19 cellular contexts compared by ENCODE assay signal in genomic region chr15:28992340-28992864, GRCh38.
DNase-seq lines count a peak whose midpoint lies in the region; ATAC-seq and TF ChIP-seq lines count a peak whose summit lies in the region.
"Had no signal": no experiment of that assay in that cellular context is flagged by ENCODE, and none has a peak within 500 bp of the region (broad histone marks: within the 10 kb centered on the region; RNA-seq: fewer than 3 reads in every experiment).

No MANE protein-coding gene starts in this region.

- no peaks in the 10 kb centered on the region for H3K27me3 ChIP-seq in cardiac muscle cell
- no peaks in the 10 kb centered on the region for H3K27me3 ChIP-seq in SK-N-SH (ENCODE audit: insufficient read depth)
- H3K27me3 ChIP-seq: esophagus squamous epithelium had no signal

- DNase-seq in cardiac muscle cell (ENCODE audit: low read depth in 1 of 2, low spot score in 1 of 2) = no peak
- no peak for DNase-seq in left ventricle myocardium superior
- no peak for DNase-seq in activated naive CD8-positive, alpha-beta T cell treated with anti-CD3 and anti-CD28 coated beads, Interleukin-2, amount 10 ng/mL, durations not matched to agents 7 days and 5 days
- no peak for DNase-seq in immature natural killer cell
- DNase-seq in substantia nigra (lab: John Stamatoyannopoulos, UW) = no peak
- DNase-seq in SK-N-SH = no peak
- no peak for DNase-seq in KG1 (lab: John Stamatoyannopoulos, UW)
- no peak for DNase-seq in stimulated activated naive CD4-positive, alpha-beta T cell (lab: John Stamatoyannopoulos, UW)
- DNase-seq: activated CD4-positive, alpha-beta memory T cell treated with anti-CD3 and anti-CD28 coated beads, Interleukin-2, amount 10 ng/mL, durations not matched to agents 7 days and 5 days; activated T-cell treated with anti-CD3 and anti-CD28 coated beads, Interleukin-2, amount 50 U/mL, for 48 hours; esophagus squamous epithelium; GDM1; GOT3; NCI-H1417; NCI-H69; SIG-M5; stimulated activated CD4-positive, alpha-beta T cell treated with anti-CD3 and anti-CD28 coated beads, Interleukin-4, amount 100 ng/mL, for 1 hour had no signal

- H3K9me3 ChIP-seq in cardiac muscle cell (ENCODE audit: low read depth) (no peaks in the 10 kb centered on the region), SK-N-SH (no peaks in the 10 kb centered on the region)
- H3K9me3 ChIP-seq: esophagus squamous epithelium had no signal

- TF ChIP-seq RAD21 in SK-N-SH (IDR thresholded peaks at IDR 0.05; ENCODE audit: low read length) = no peak

- H3K36me3 Mint-ChIP-seq in activated naive CD8-positive, alpha-beta T cell treated with anti-CD3 and anti-CD28 coated beads, Interleukin-2, amount 10 ng/mL, durations not matched to agents 7 days and 5 days = peaks cover 2% of the 10 kb centered on the region
- peaks cover 0 to 11% (median 4%) of the 10 kb centered on the region in 3 donors for H3K36me3 Mint-ChIP-seq in immature natural killer cell

- peaks cover 34% of the 10 kb centered on the region for H3K4me1 Mint-ChIP-seq in activated naive CD8-positive, alpha-beta T cell treated with anti-CD3 and anti-CD28 coated beads, Interleukin-2, amount 10 ng/mL, durations not matched to agents 7 days and 5 days
- peaks cover 81 to 82% of the 10 kb centered on the region in 2 donors for H3K4me1 Mint-ChIP-seq in immature natural killer cell

- peaks cover 37% of the 10 kb centered on the region for H3K4me1 ChIP-seq in cardiac muscle cell (ENCODE audit: low read depth)
- peaks cover 0 to 28% of the 10 kb centered on the region in 2 experiments; a peak in 1 of 4 replicates for H3K4me1 ChIP-seq in SK-N-SH (ENCODE audit: control insufficient read depth in 1 of 2, insufficient read depth in 2 of 2, low read depth in 1 of 2, low read length in 1 of 2)

- H3K27ac Mint-ChIP-seq in activated naive CD8-positive, alpha-beta T cell treated with anti-CD3 and anti-CD28 coated beads, Interleukin-2, amount 10 ng/mL, durations not matched to agents 7 days and 5 days = peak overlapping the region; percentile 28
- peak overlapping the region; percentile 94 to 99 (median 96) for H3K27ac Mint-ChIP-seq in immature natural killer cell
- H3K27ac Mint-ChIP-seq: activated CD4-positive, alpha-beta memory T cell treated with anti-CD3 and anti-CD28 coated beads, Interleukin-2, amount 10 ng/mL, durations not matched to agents 7 days and 5 days; progenitor cell of endocrine pancreas; T-helper 1 cell treated with Interleukin-12 subunit alpha and Interleukin-12 subunit beta and Interleukin-4 antibody, amounts not matched to agents 30 μg/mL and 1 μg/mL, for 36 hours had no signal

- H3K36me3 ChIP-seq in cardiac muscle cell = no peaks in the 10 kb centered on the region
- no peaks in the 10 kb centered on the region for H3K36me3 ChIP-seq in SK-N-SH (replicated peaks in 1 of 2; ENCODE audit: control insufficient read depth in 1 of 2, insufficient read depth in 2 of 2, low read length in 1 of 2)
- H3K36me3 ChIP-seq: esophagus squamous epithelium had no signal

- H3K4me3 ChIP-seq in cardiac muscle cell = no peak overlapping the region
- H3K4me3 ChIP-seq in SK-N-SH (ENCODE audit: low read depth in 2 of 2, low read length in 1 of 2) = no peak overlapping the region
- H3K4me3 ChIP-seq: esophagus squamous epithelium had no signal

- H3F3A ChIP-seq in SK-N-SH (replicated peaks; ENCODE audit: insufficient read depth) = no peaks in the 10 kb centered on the region

- H3K9me2 ChIP-seq in SK-N-SH = no peaks in the 10 kb centered on the region

- no peak for TF ChIP-seq EP300 in SK-N-SH (IDR thresholded peaks at IDR 0.05; ENCODE audit: borderline replicate concordance in 1 of 2, low read depth in 1 of 2, low read length in 1 of 2)

- H3K27ac ChIP-seq in cardiac muscle cell = peak overlapping the region; percentile 94
- peak overlapping the region; percentile 98 for H3K27ac ChIP-seq in substantia nigra (ENCODE audit: low read depth, low read length, poor library complexity, severe bottlenecking)
- H3K27ac ChIP-seq in SK-N-SH (ENCODE audit: low read depth in 2 of 2, low read length in 1 of 2) = no peak overlapping the region

- H2AFZ ChIP-seq in SK-N-SH (ENCODE audit: low read depth) = no peak overlapping the region

- CTCF ChIA-PET in SK-N-SH (lab: Yijun Ruan, JAX) = interaction anchor here (5.0 kb wide), 1 partner anchor 98 kb away, joined by 35 read pairs; no protein-coding TSS in a partner anchor

- no peak overlapping the region for H3K9ac ChIP-seq in SK-N-SH

- POLR2A ChIA-PET in activated naive CD8-positive, alpha-beta T cell treated with anti-CD3 and anti-CD28 coated beads, Interleukin-2, amount 10 ng/mL, durations not matched to agents 7 days and 5 days (lab: Charles Lee) = no interaction called here
- POLR2A ChIA-PET in SK-N-SH (lab: Yijun Ruan, JAX) = no interaction called here

- H3K27me3 Mint-ChIP-seq in activated naive CD8-positive, alpha-beta T cell treated with anti-CD3 and anti-CD28 coated beads, Interleukin-2, amount 10 ng/mL, durations not matched to agents 7 days and 5 days = no peaks in the 10 kb centered on the region
- H3K27me3 Mint-ChIP-seq in immature natural killer cell (ENCODE audit: low read depth in 3 of 3) = peaks cover 3 to 7% (median 3%) of the 10 kb centered on the region in 3 donors
- H3K27me3 Mint-ChIP-seq: activated CD4-positive, alpha-beta memory T cell treated with anti-CD3 and anti-CD28 coated beads, Interleukin-2, amount 10 ng/mL, durations not matched to agents 7 days and 5 days; progenitor cell of endocrine pancreas had no signal

- no peaks in the 10 kb centered on the region for H4K20me1 ChIP-seq in SK-N-SH (ENCODE audit: insufficient read depth)

- ATAC-seq in left ventricle myocardium superior = no peak
- no peak for ATAC-seq in activated naive CD8-positive, alpha-beta T cell treated with anti-CD3 and anti-CD28 coated beads, Interleukin-2, amount 10 ng/mL, durations not matched to agents 7 days and 5 days (ENCODE audit: low read depth)

- no peaks in the 10 kb centered on the region for H3K79me2 ChIP-seq in SK-N-SH (ENCODE audit: insufficient read depth)

- H3K9me3 Mint-ChIP-seq in activated naive CD8-positive, alpha-beta T cell treated with anti-CD3 and anti-CD28 coated beads, Interleukin-2, amount 10 ng/mL, durations not matched to agents 7 days and 5 days = no peaks in the 10 kb centered on the region
- H3K9me3 Mint-ChIP-seq in immature natural killer cell = no peaks in the 10 kb centered on the region
- H3K9me3 Mint-ChIP-seq: activated CD4-positive, alpha-beta memory T cell treated with anti-CD3 and anti-CD28 coated beads, Interleukin-2, amount 10 ng/mL, durations not matched to agents 7 days and 5 days; T-helper 1 cell treated with Interleukin-12 subunit alpha and Interleukin-12 subunit beta and Interleukin-4 antibody, amounts not matched to agents 30 μg/mL and 1 μg/mL, for 36 hours had no signal

- H3K4me2 ChIP-seq in SK-N-SH = no peak overlapping the region

- no peak for TF ChIP-seq CTCF in cardiac muscle cell (IDR thresholded peaks at IDR 0.05; ENCODE audit: low read depth, low read length)
- TF ChIP-seq CTCF in SK-N-SH (IDR thresholded peaks at IDR 0.05) = no peak

- 82% methylated on average over 5 of the region's 5 CpGs for WGBS in SK-N-SH (ENCODE audit: low lambda C conversion rate)

- H3K4me3 Mint-ChIP-seq in activated naive CD8-positive, alpha-beta T cell treated with anti-CD3 and anti-CD28 coated beads, Interleukin-2, amount 10 ng/mL, durations not matched to agents 7 days and 5 days = no peak overlapping the region
- H3K4me3 Mint-ChIP-seq in immature natural killer cell = peak overlapping the region in 3 of 5 donors; percentile 38 to 52 (median 50)
- H3K4me3 Mint-ChIP-seq: activated CD4-positive, alpha-beta memory T cell treated with anti-CD3 and anti-CD28 coated beads, Interleukin-2, amount 10 ng/mL, durations not matched to agents 7 days and 5 days; T-helper 1 cell treated with Interleukin-12 subunit alpha and Interleukin-12 subunit beta and Interleukin-4 antibody, amounts not matched to agents 30 μg/mL and 1 μg/mL, for 36 hours had no signal

- intact Hi-C loops in left ventricle myocardium superior (cut with micrococcal nuclease) = no loop called here

TF ChIP-seq in SK-N-SH, 30 proteins besides CTCF, POLR2A, EP300 and RAD21 (continues in another document):
- TF ChIP-seq MEF2A (IDR thresholded peaks at IDR 0.05; ENCODE audit: borderline replicate concordance, low read depth) = no peak
- TF ChIP-seq MXI1 (IDR thresholded peaks at IDR 0.05; ENCODE audit: low read depth, low read length) = no peak
- TF ChIP-seq GATA2 (CRISPR knock-in tag; IDR thresholded peaks at IDR 0.05) = no peak
- no peak for TF ChIP-seq GABPA (IDR thresholded peaks at IDR 0.05; ENCODE audit: low read depth)
- TF ChIP-seq IRF3 (IDR thresholded peaks at IDR 0.05; ENCODE audit: low read depth, low read length) = no peak
- no peak for TF ChIP-seq FOXJ3 (CRISPR knock-in tag; IDR thresholded peaks at IDR 0.05)
- TF ChIP-seq USF2 (IDR thresholded peaks at IDR 0.05; ENCODE audit: borderline replicate concordance, low read depth, low read length) = no peak
- no peak for TF ChIP-seq SIN3A (IDR thresholded peaks at IDR 0.05; ENCODE audit: borderline replicate concordance, low read depth, low read length)
- no peak for TF ChIP-seq NRF1 (IDR thresholded peaks at IDR 0.05; ENCODE audit: low read depth, low read length)
- no peak for TF ChIP-seq POLR2AphosphoS5 (IDR thresholded peaks at IDR 0.05; ENCODE audit: low read depth, low read length)

Comparison
In these comparisons a context has a peak if more than half of its experiments do, and no peak if none do; other contexts are left out.
1. H3K27ac ChIP-seq: peak in cardiac muscle cell (single experiment) and substantia nigra (single experiment); none in SK-N-SH (0 of 2).